ENCODE assay signal across 28 cellular contexts in genomic region chr18:23521907-23522306, GRCh38. TPM values are rescaled to one million over a fixed set of nuclear protein-coding genes. Genes with fewer than 3 reads are reported as not detected.
DNase-seq lines count a peak whose midpoint lies in the region; ATAC-seq, FAIRE-seq and TF ChIP-seq lines count a peak whose summit lies in the region.
"Had no signal": no experiment of that assay in that cellular context is flagged by ENCODE, and none has a peak within 500 bp of the region (broad histone marks: within the 10 kb centered on the region; RNA-seq: fewer than 3 reads in every experiment).

No MANE protein-coding gene starts in this region.

- H3K27ac Mint-ChIP-seq in activated CD4-positive, alpha-beta memory T cell treated with anti-CD3 and anti-CD28 coated beads, Interleukin-2, amount 10 ng/mL, durations not matched to agents 7 days and 5 days = peak overlapping the region; percentile 9
- H3K27ac Mint-ChIP-seq in activated CD4-positive, alpha-beta memory T cell treated with anti-CD3 and anti-CD28 coated beads for 36 hours = no peak overlapping the region
- H3K27ac Mint-ChIP-seq in naive thymus-derived CD4-positive, alpha-beta T cell = peak overlapping the region in 1 of 9 donors; percentile 78
- H3K27ac Mint-ChIP-seq in activated T-helper 2 cell treated with anti-CD3 and anti-CD28 coated beads, Interferon-gamma antibody, Interleukin-2, Interleukin-4, amounts not matched to agents 10 μg/mL and 5 μg/mL and 100 μg/mL, durations not matched to agents 14 hours and 24 hours and 36 hours = no peak overlapping the region

- no peaks in the 10 kb centered on the region for H3K27me3 Mint-ChIP-seq in activated CD4-positive, alpha-beta memory T cell treated with anti-CD3 and anti-CD28 coated beads, Interleukin-2, amount 10 ng/mL, durations not matched to agents 7 days and 5 days
- H3K27me3 Mint-ChIP-seq in activated CD4-positive, alpha-beta memory T cell treated with anti-CD3 and anti-CD28 coated beads for 36 hours = no peaks in the 10 kb centered on the region
- no peaks in the 10 kb centered on the region for H3K27me3 Mint-ChIP-seq in naive thymus-derived CD4-positive, alpha-beta T cell
- no peaks in the 10 kb centered on the region for H3K27me3 Mint-ChIP-seq in activated T-helper 2 cell treated with anti-CD3 and anti-CD28 coated beads, Interferon-gamma antibody, Interleukin-2, Interleukin-4, amounts not matched to agents 10 μg/mL and 5 μg/mL and 100 μg/mL, durations not matched to agents 14 hours and 24 hours and 36 hours (ENCODE audit: low read depth)
- H3K27me3 Mint-ChIP-seq: activated B cell treated with CpG ODN at 0.5 μM for 24 hours; activated naive CD8-positive, alpha-beta T cell treated with anti-CD3 and anti-CD28 coated beads, Interleukin-2, amount 10 ng/mL, durations not matched to agents 7 days and 5 days; IgD-negative memory B cell had no signal

- H3K9me3 Mint-ChIP-seq in activated CD4-positive, alpha-beta memory T cell treated with anti-CD3 and anti-CD28 coated beads, Interleukin-2, amount 10 ng/mL, durations not matched to agents 7 days and 5 days = no peaks in the 10 kb centered on the region
- no peaks in the 10 kb centered on the region for H3K9me3 Mint-ChIP-seq in activated CD4-positive, alpha-beta memory T cell treated with anti-CD3 and anti-CD28 coated beads for 36 hours
- H3K9me3 Mint-ChIP-seq in naive thymus-derived CD4-positive, alpha-beta T cell = no peaks in the 10 kb centered on the region
- H3K9me3 Mint-ChIP-seq in activated T-helper 2 cell treated with anti-CD3 and anti-CD28 coated beads, Interferon-gamma antibody, Interleukin-2, Interleukin-4, amounts not matched to agents 10 μg/mL and 5 μg/mL and 100 μg/mL, durations not matched to agents 14 hours and 24 hours and 36 hours = no peaks in the 10 kb centered on the region
- H3K9me3 Mint-ChIP-seq: activated B cell treated with CpG ODN at 0.5 μM for 24 hours; activated naive CD8-positive, alpha-beta T cell treated with anti-CD3 and anti-CD28 coated beads, Interleukin-2, amount 10 ng/mL, durations not matched to agents 7 days and 5 days; IgD-negative memory B cell had no signal

- no peak for DNase-seq in activated CD4-positive, alpha-beta memory T cell treated with anti-CD3 and anti-CD28 coated beads, Interleukin-2, amount 10 ng/mL, durations not matched to agents 7 days and 5 days
- no peak for DNase-seq in activated CD4-positive, alpha-beta memory T cell treated with anti-CD3 and anti-CD28 coated beads for 36 hours
- DNase-seq in Ammon's horn (ENCODE audit: low spot score) = peak; percentile 44
- DNase-seq in dermis blood vessel endothelial cell = peak; percentile 71
- DNase-seq in lower lobe of right lung = no peak
- DNase-seq in naive thymus-derived CD4-positive, alpha-beta T cell = no peak
- DNase-seq in activated T-helper 2 cell treated with anti-CD3 and anti-CD28 coated beads, Interferon-gamma antibody, Interleukin-2, Interleukin-4, amounts not matched to agents 10 μg/mL and 5 μg/mL and 100 μg/mL, durations not matched to agents 14 hours and 24 hours and 36 hours (ENCODE audit: low spot score) = no peak
- no peak for DNase-seq in HTR-8/SVneo (ENCODE audit: insufficient read length, low spot score)
- DNase-seq: 8988T; activated B cell treated with CpG ODN at 0.5 μM for 24 hours; activated CD4-positive, alpha-beta T cell treated with anti-CD3 and anti-CD28 coated beads, Interleukin-2, amount 50 U/mL, for 48 hours; activated naive CD8-positive, alpha-beta T cell treated with anti-CD3 and anti-CD28 coated beads, Interleukin-2, amount 10 ng/mL, durations not matched to agents 7 days and 5 days; cerebellar nuclear complex; DMS53; effector CD4-positive, alpha-beta T cell; erythroblast; gastrocnemius medialis; NCI-H2081; NCI-H226; small intestine; stimulated activated CD4-positive, alpha-beta T cell treated with anti-CD3 and anti-CD28 coated beads, Interleukin-2, amount 100 ng/mL, for 24 hours; T1000 had no signal

- POLR2A ChIA-PET in activated CD4-positive, alpha-beta memory T cell treated with anti-CD3 and anti-CD28 coated beads, Interleukin-2, amount 10 ng/mL, durations not matched to agents 7 days and 5 days (lab: Charles Lee) = interaction anchor here (1.0 kb wide), 1 partner anchor 11 kb away, joined by 3 read pairs; no protein-coding TSS in a partner anchor
- POLR2A ChIA-PET in activated CD4-positive, alpha-beta memory T cell treated with anti-CD3 and anti-CD28 coated beads for 36 hours (lab: Charles Lee) = no interaction called here
- POLR2A ChIA-PET in naive thymus-derived CD4-positive, alpha-beta T cell (lab: Charles Lee) = interaction anchor here (0.6 kb wide), 1 partner anchor 60 kb away, joined by 4 read pairs; no protein-coding TSS in a partner anchor

- H3K4me3 Mint-ChIP-seq in activated CD4-positive, alpha-beta memory T cell treated with anti-CD3 and anti-CD28 coated beads, Interleukin-2, amount 10 ng/mL, durations not matched to agents 7 days and 5 days = no peak overlapping the region
- no peak overlapping the region for H3K4me3 Mint-ChIP-seq in activated CD4-positive, alpha-beta memory T cell treated with anti-CD3 and anti-CD28 coated beads for 36 hours
- no peak overlapping the region for H3K4me3 Mint-ChIP-seq in naive thymus-derived CD4-positive, alpha-beta T cell
- H3K4me3 Mint-ChIP-seq in activated T-helper 2 cell treated with anti-CD3 and anti-CD28 coated beads, Interferon-gamma antibody, Interleukin-2, Interleukin-4, amounts not matched to agents 10 μg/mL and 5 μg/mL and 100 μg/mL, durations not matched to agents 14 hours and 24 hours and 36 hours (ENCODE audit: low read depth) = no peak overlapping the region
- H3K4me3 Mint-ChIP-seq: activated B cell treated with CpG ODN at 0.5 μM for 24 hours; activated naive CD8-positive, alpha-beta T cell treated with anti-CD3 and anti-CD28 coated beads, Interleukin-2, amount 10 ng/mL, durations not matched to agents 7 days and 5 days; IgD-negative memory B cell had no signal

- no peak for FAIRE-seq in HTR-8/SVneo (lab: Jason Lieb, UNC)
- FAIRE-seq: G401.6, GM18507, islet of Langerhans, small intestine had no signal

- peak overlapping the region; percentile 66 for H3K27ac ChIP-seq in lower lobe of right lung
- no peak overlapping the region for H3K27ac ChIP-seq in naive thymus-derived CD4-positive, alpha-beta T cell (ENCODE audit: low read depth, low read length)
- H3K27ac ChIP-seq: neutrophil had no signal

- CTCF ChIA-PET in activated CD4-positive, alpha-beta memory T cell treated with anti-CD3 and anti-CD28 coated beads, Interleukin-2, amount 10 ng/mL, durations not matched to agents 7 days and 5 days (lab: Charles Lee) = interaction anchor here (1.0 to 1.6 kb wide), 2 partner anchors 23 to 43 kb away, joined by 3 to 4 read pairs; no protein-coding TSS in a partner anchor
- CTCF ChIA-PET in activated CD4-positive, alpha-beta memory T cell treated with anti-CD3 and anti-CD28 coated beads for 36 hours (lab: Charles Lee) = interaction anchor here (2.2 kb wide), 1 partner anchor 24 kb away, joined by 6 read pairs; no protein-coding TSS in a partner anchor
- CTCF ChIA-PET in naive thymus-derived CD4-positive, alpha-beta T cell (lab: Charles Lee) = no interaction called here

- no peaks in the 10 kb centered on the region for H3K27me3 ChIP-seq in lower lobe of right lung (ENCODE audit: low read depth)
- no peaks in the 10 kb centered on the region for H3K27me3 ChIP-seq in naive thymus-derived CD4-positive, alpha-beta T cell (ENCODE audit: control insufficient read depth in 2 of 2, insufficient read depth in 2 of 2, low read length in 2 of 2)
- H3K27me3 ChIP-seq: gastrocnemius medialis, neutrophil had no signal

- H3K4me1 ChIP-seq in lower lobe of right lung = peaks cover 27% of the 10 kb centered on the region
- no peaks in the 10 kb centered on the region for H3K4me1 ChIP-seq in naive thymus-derived CD4-positive, alpha-beta T cell (ENCODE audit: control insufficient read depth in 2 of 2, insufficient read depth in 2 of 2, low read length in 2 of 2)
- H3K4me1 ChIP-seq: gastrocnemius medialis had no signal

- no peak overlapping the region for H3K4me3 ChIP-seq in lower lobe of right lung
- H3K4me3 ChIP-seq in naive thymus-derived CD4-positive, alpha-beta T cell (ENCODE audit: low read length) = no peak overlapping the region
- H3K4me3 ChIP-seq: gastrocnemius medialis, lung had no signal

- no peaks in the 10 kb centered on the region for H3K9me3 ChIP-seq in lower lobe of right lung
- no peaks in the 10 kb centered on the region for H3K9me3 ChIP-seq in naive thymus-derived CD4-positive, alpha-beta T cell (ENCODE audit: control insufficient read depth in 2 of 3, low read length in 3 of 3)
- H3K9me3 ChIP-seq: gastrocnemius medialis, neutrophil had no signal

- H3K36me3 Mint-ChIP-seq in activated CD4-positive, alpha-beta memory T cell treated with anti-CD3 and anti-CD28 coated beads, Interleukin-2, amount 10 ng/mL, durations not matched to agents 7 days and 5 days (ENCODE audit: low read depth) = peaks cover 74% of the 10 kb centered on the region
- peaks cover 65% of the 10 kb centered on the region for H3K36me3 Mint-ChIP-seq in activated CD4-positive, alpha-beta memory T cell treated with anti-CD3 and anti-CD28 coated beads for 36 hours
- peaks cover 9 to 65% (median 34%) of the 10 kb centered on the region in 5 donors for H3K36me3 Mint-ChIP-seq in naive thymus-derived CD4-positive, alpha-beta T cell
- peaks cover 80% of the 10 kb centered on the region for H3K36me3 Mint-ChIP-seq in activated T-helper 2 cell treated with anti-CD3 and anti-CD28 coated beads, Interferon-gamma antibody, Interleukin-2, Interleukin-4, amounts not matched to agents 10 μg/mL and 5 μg/mL and 100 μg/mL, durations not matched to agents 14 hours and 24 hours and 36 hours (ENCODE audit: low read depth)

- peaks cover 100% of the 10 kb centered on the region for H3K36me3 ChIP-seq in lower lobe of right lung
- H3K36me3 ChIP-seq in naive thymus-derived CD4-positive, alpha-beta T cell (ENCODE audit: control insufficient read depth in 2 of 3, insufficient read depth in 3 of 3, low read length in 3 of 3) = peaks cover 39 to 93% (median 58%) of the 10 kb centered on the region in 3 experiments

- no peak for ATAC-seq in lower lobe of right lung
- ATAC-seq in naive thymus-derived CD4-positive, alpha-beta T cell = no peak

- intact Hi-C loops in activated CD4-positive, alpha-beta memory T cell treated with anti-CD3 and anti-CD28 coated beads for 36 hours (cut with micrococcal nuclease) = no loop called here
- intact Hi-C loops in lower lobe of right lung (cut with DNase I) = no loop called here
- intact Hi-C loops in naive thymus-derived CD4-positive, alpha-beta T cell (cut with micrococcal nuclease) = no loop called here
- intact Hi-C loops in activated T-helper 2 cell treated with anti-CD3 and anti-CD28 coated beads, Interferon-gamma antibody, Interleukin-2, Interleukin-4, amounts not matched to agents 10 μg/mL and 5 μg/mL and 100 μg/mL, durations not matched to agents 14 hours and 24 hours and 36 hours (cut with micrococcal nuclease) = no loop called here

- H3K4me1 Mint-ChIP-seq in activated CD4-positive, alpha-beta memory T cell treated with anti-CD3 and anti-CD28 coated beads, Interleukin-2, amount 10 ng/mL, durations not matched to agents 7 days and 5 days = peaks cover 6% of the 10 kb centered on the region
- peaks cover 8% of the 10 kb centered on the region for H3K4me1 Mint-ChIP-seq in activated CD4-positive, alpha-beta memory T cell treated with anti-CD3 and anti-CD28 coated beads for 36 hours (ENCODE audit: low read depth)
- H3K4me1 Mint-ChIP-seq in naive thymus-derived CD4-positive, alpha-beta T cell = peaks cover 0 to 5% (median 0%) of the 10 kb centered on the region in 7 donors
- peaks cover 6% of the 10 kb centered on the region for H3K4me1 Mint-ChIP-seq in activated T-helper 2 cell treated with anti-CD3 and anti-CD28 coated beads, Interferon-gamma antibody, Interleukin-2, Interleukin-4, amounts not matched to agents 10 μg/mL and 5 μg/mL and 100 μg/mL, durations not matched to agents 14 hours and 24 hours and 36 hours (ENCODE audit: low read depth)

- TF ChIP-seq CTCF in lower lobe of right lung (IDR thresholded peaks at IDR 0.05) = no peak

RNA-seq across cellular contexts. Expression of gene RMC1, which starts 18.6 kb away (rescaled TPM):
- total RNA-seq in activated CD4-positive, alpha-beta memory T cell treated with anti-CD3 and anti-CD28 coated beads, Interleukin-2, amount 10 ng/mL, durations not matched to agents 7 days and 5 days = 10 to 100 TPM; 54.9 to 55.9 TPM
- total RNA-seq in activated CD4-positive, alpha-beta memory T cell treated with anti-CD3 and anti-CD28 coated beads for 36 hours = 10 to 100 TPM; 47.6 to 48.6 TPM
- total RNA-seq in dermis blood vessel endothelial cell (28.8 and 33.1 TPM in 2 replicates), lower lobe of right lung (34.2 TPM)
- 10 to 100 TPM; 45.7 to 59.7 (median 50.0) TPM for total RNA-seq in naive thymus-derived CD4-positive, alpha-beta T cell
- polyA plus RNA-seq in naive thymus-derived CD4-positive, alpha-beta T cell = 10 to 100 TPM; 23.1 to 39.9 TPM
- total RNA-seq in activated T-helper 2 cell treated with anti-CD3 and anti-CD28 coated beads, Interferon-gamma antibody, Interleukin-2, Interleukin-4, amounts not matched to agents 10 μg/mL and 5 μg/mL and 100 μg/mL, durations not matched to agents 14 hours and 24 hours and 36 hours = 42.9 and 50.5 TPM in 2 replicates

Comparison
In these comparisons a context has a peak if more than half of its experiments do, and no peak if none do; other contexts are left out.
1. DNase-seq: peak in Ammon's horn (single experiment) and dermis blood vessel endothelial cell (single experiment); none in activated CD4-positive, alpha-beta memory T cell treated with anti-CD3 and anti-CD28 coated beads, Interleukin-2, amount 10 ng/mL, durations not matched to agents 7 days and 5 days (single experiment), activated CD4-positive, alpha-beta memory T cell treated with anti-CD3 and anti-CD28 coated beads for 36 hours (single experiment), lower lobe of right lung (single experiment), naive thymus-derived CD4-positive, alpha-beta T cell (0 of 9), activated T-helper 2 cell treated with anti-CD3 and anti-CD28 coated beads, Interferon-gamma antibody, Interleukin-2, Interleukin-4, amounts not matched to agents 10 μg/mL and 5 μg/mL and 100 μg/mL, durations not matched to agents 14 hours and 24 hours and 36 hours (single experiment) and HTR-8/SVneo (single experiment).